9 cellular contexts compared by ENCODE assay signal in genomic region chr6:17414395-17414794, GRCh38. TPM values are rescaled to one million over a fixed set of nuclear protein-coding genes. Genes with fewer than 3 reads are reported as not detected.
DNase-seq lines count a peak whose midpoint lies in the region; ATAC-seq, FAIRE-seq and TF ChIP-seq lines count a peak whose summit lies in the region.
"Not testable (repeated sequence)": the region's sequence is repeated elsewhere in the genome, so short reads cannot be mapped to it uniquely, and the experiment has no call there.
"Had no signal": no experiment of that assay in that cellular context is flagged by ENCODE, and none has a peak within 500 bp of the region (broad histone marks: within the 10 kb centered on the region; RNA-seq: fewer than 3 reads in every experiment).

No MANE protein-coding gene starts in this region.

- not testable (repeated sequence) for H2BK12ac ChIP-seq in trophoblast cell (ENCODE audit: low read length)

- peaks cover 11% of the 10 kb centered on the region; the same call in 1 of the 2 replicates for H4K20me1 ChIP-seq in IMR-90 (ENCODE audit: insufficient read depth, low read length)
- H4K20me1 ChIP-seq in astrocyte (ENCODE audit: insufficient read depth, low read length): not testable (repeated sequence)

- not testable (repeated sequence) for BruUV-seq in IMR-90 (replicated peaks; lab: Mats Ljungman, UMichigan)

- H3K9me3 ChIP-seq in HEK293 (ENCODE audit: control insufficient read depth, insufficient read depth, low read depth, low read length); IMR-90 (ENCODE audit: control insufficient read depth, insufficient read depth, low read length); astrocyte (ENCODE audit: insufficient read depth, low read depth, low read length); trophoblast cell (ENCODE audit: insufficient read depth, low read depth, low read length): not testable (repeated sequence)

- WGBS in IMR-90 (ENCODE audit: extremely low coverage in 2 of 2, insufficient read length in 1 of 2), 2 experiments: no CpG with 5 or more reads among the region's 1 CpG
- WGBS in trophoblast cell (ENCODE audit: extremely low coverage, insufficient coverage, insufficient read length): no CpG with 5 or more reads among the region's 1 CpG

- intact Hi-C loops in IMR-90 (cut with micrococcal nuclease): not testable (repeated sequence)

- H3K27ac Mint-ChIP-seq in astrocyte (ENCODE audit: unreplicated experiment): peak overlapping the region; percentile 44
- peak overlapping the region; percentile 86 for H3K27ac Mint-ChIP-seq in chondrocyte (ENCODE audit: unreplicated experiment)

- H3K4ac ChIP-seq in IMR-90 (ENCODE audit: low read depth, low read length) (peak overlapping the region; percentile 44; the same call in 1 of the 2 replicates), trophoblast cell (ENCODE audit: low read depth, low read length) (peak overlapping the region; percentile 6)

- not testable (repeated sequence) for H2BK5ac ChIP-seq in IMR-90 (ENCODE audit: low read depth, low read length, poor library complexity, severe bottlenecking); trophoblast cell (ENCODE audit: low read depth, low read length, poor library complexity)

- H3K4me1 Mint-ChIP-seq in astrocyte (ENCODE audit: low read depth, unreplicated experiment): peaks cover 57% of the 10 kb centered on the region
- H3K4me1 Mint-ChIP-seq in chondrocyte (ENCODE audit: low read depth): peaks cover 89% of the 10 kb centered on the region

- not testable (repeated sequence) for H3K4me1 ChIP-seq in HEK293 (ENCODE audit: control insufficient read depth, insufficient read depth, low read length)
- H3K4me1 ChIP-seq in IMR-90 (ENCODE audit: control insufficient read depth, insufficient read depth, low read length) (peaks cover 22% of the 10 kb centered on the region), astrocyte (ENCODE audit: insufficient read depth, low read length) (peaks cover 54% of the 10 kb centered on the region), trophoblast cell (ENCODE audit: control insufficient read depth in 1 of 2, insufficient read depth in 2 of 2, low read length in 2 of 2) (peaks cover 13 to 18% of the 10 kb centered on the region in 2 experiments)

- TF ChIP-seq POLR2A in IMR-90 (IDR thresholded peaks at IDR 0.05; ENCODE audit: low read depth, low read length): not testable (repeated sequence)

- H2BK20ac ChIP-seq in IMR-90 (ENCODE audit: low read depth, low read length): not testable (repeated sequence)

- dilution Hi-C loops in IMR-90 (cut with HindIII; ENCODE audit: low sequenced_read_pairs, unreplicated experiment): not testable (repeated sequence)

- not testable (repeated sequence) for H4K5ac ChIP-seq in IMR-90 (ENCODE audit: low read depth, low read length)

- POLR2A ChIA-PET in HEK293 (lab: Yijun Ruan, JAX); IMR-90 (lab: Charles Lee; ENCODE audit: unreplicated experiment): not testable (repeated sequence)

- not testable (repeated sequence) for FAIRE-seq in astrocyte (lab: Jason Lieb, UNC)

- H2BK120ac ChIP-seq in IMR-90 (ENCODE audit: low read depth, low read length); trophoblast cell (ENCODE audit: insufficient read depth, low read length, poor library complexity): not testable (repeated sequence)

- not testable (repeated sequence) for H2AFZ ChIP-seq in IMR-90 (replicated peaks; ENCODE audit: low read length, poor library complexity); astrocyte (ENCODE audit: low read depth, low read length); trophoblast cell (ENCODE audit: insufficient read depth, low read length, poor library complexity)

- H4K12ac ChIP-seq in trophoblast cell (ENCODE audit: low read depth, low read length): not testable (repeated sequence)

- not testable (repeated sequence) for DNase-seq in IMR-90; astrocyte (ENCODE audit: low read depth); chondrocyte (ENCODE audit: low spot score); trophoblast cell

- peak overlapping the region; percentile 31; the same call in 1 of the 2 replicates for H3K14ac ChIP-seq in IMR-90 (replicated peaks; ENCODE audit: low read depth, low read length)
- not testable (repeated sequence) for H3K14ac ChIP-seq in trophoblast cell (ENCODE audit: low read length)

- not testable (repeated sequence) for H3K36me3 Mint-ChIP-seq in astrocyte (ENCODE audit: low read depth, unreplicated experiment); chondrocyte (ENCODE audit: low read depth)

- H2AK5ac ChIP-seq in IMR-90 (ENCODE audit: low read depth, low read length): peak overlapping the region; percentile 60; the same call in 1 of the 2 replicates
- not testable (repeated sequence) for H2AK5ac ChIP-seq in trophoblast cell (ENCODE audit: low read length)

- H4K8ac ChIP-seq in IMR-90 (ENCODE audit: low read depth in 2 of 2, low read length in 2 of 2); trophoblast cell (ENCODE audit: low read depth, low read length): not testable (repeated sequence)

- peak overlapping the region; percentile 45; the same call in 1 of the 2 replicates for H4K91ac ChIP-seq in IMR-90 (ENCODE audit: insufficient read depth, low read depth, low read length)
- H4K91ac ChIP-seq in trophoblast cell (ENCODE audit: low read depth, low read length): not testable (repeated sequence)

- in situ Hi-C loops in IMR-90 (cut with MboI; ENCODE audit: low sequenced_read_pairs): not testable (repeated sequence)

- not testable (repeated sequence) for H3K27me3 ChIP-seq in IMR-90 (ENCODE audit: control insufficient read depth, insufficient read depth, low read length); astrocyte (ENCODE audit: insufficient read depth, low read length); trophoblast cell (ENCODE audit: insufficient read depth, low read length)

- not testable (repeated sequence) for H3K4me3 Mint-ChIP-seq in astrocyte (ENCODE audit: unreplicated experiment); chondrocyte (ENCODE audit: unreplicated experiment)

- not testable (repeated sequence) for ATAC-seq in IMR-90 (ENCODE audit: low read depth)

- H3K23ac ChIP-seq in IMR-90 (ENCODE audit: low read depth, low read length); trophoblast cell (ENCODE audit: low read length): not testable (repeated sequence)

- not testable (repeated sequence) for H3K18ac ChIP-seq in IMR-90 (ENCODE audit: low read depth, low read length); trophoblast cell (ENCODE audit: low read length)

- H3K9me1 ChIP-seq in IMR-90 (ENCODE audit: insufficient read depth, low read length): peaks cover 20% of the 10 kb centered on the region

- not testable (repeated sequence) for H3K4me2 ChIP-seq in IMR-90 (ENCODE audit: low read depth, low read length); astrocyte (ENCODE audit: low read length); trophoblast cell (ENCODE audit: low read length)

- CTCF ChIA-PET in HEK293 (lab: Yijun Ruan, JAX): interaction anchor here (0.6 kb wide), 1 partner anchor 31 kb away, joined by 4 read pairs; no protein-coding TSS in a partner anchor
- CTCF ChIA-PET in IMR-90 (lab: Yijun Ruan, JAX): interaction anchor here (0.5 kb wide), 1 partner anchor 58 kb away, joined by 4 read pairs; no protein-coding TSS in a partner anchor

- H3K4me3 ChIP-seq in HEK293 (ENCODE audit: low read depth, low read length); IMR-90 (ENCODE audit: insufficient read depth, low read depth, low read length); astrocyte (ENCODE audit: insufficient read depth, low read depth, low read length); trophoblast cell (ENCODE audit: low read depth, low read length): not testable (repeated sequence)

- H3K9ac ChIP-seq in IMR-90 (ENCODE audit: low read depth, low read length); astrocyte (ENCODE audit: low read length); trophoblast cell (ENCODE audit: low read length): not testable (repeated sequence)

- H2BK15ac ChIP-seq in IMR-90 (ENCODE audit: low read depth, low read length): not testable (repeated sequence)

- H3K27ac ChIP-seq in HEK293 (ENCODE audit: extremely low read depth, low read depth, low read length); IMR-90 (ENCODE audit: insufficient read depth, low read length); trophoblast cell (ENCODE audit: low read depth, low read length): not testable (repeated sequence)
- H3K27ac ChIP-seq in astrocyte (ENCODE audit: low read depth, low read length): peak overlapping the region; percentile 90

- not testable (repeated sequence) for H3K9me3 Mint-ChIP-seq in astrocyte (ENCODE audit: unreplicated experiment); chondrocyte (ENCODE audit: low read depth)

- H3K79me1 ChIP-seq in IMR-90 (ENCODE audit: low read depth in 1 of 2, low read length in 2 of 2): peaks cover 29 to 79% of the 10 kb centered on the region in 2 experiments
- H3K79me1 ChIP-seq in trophoblast cell (ENCODE audit: low read length): peaks cover 15% of the 10 kb centered on the region

- not testable (repeated sequence) for TF ChIP-seq CTCF in HEK293 (tag by site-specific recombination; IDR thresholded peaks at IDR 0.05); IMR-90 (conservative IDR thresholded peaks at IDR 0.05; ENCODE audit: low read depth, low read length); astrocyte (IDR thresholded peaks at IDR 0.05; ENCODE audit: insufficient read depth, low read depth, low read length); chondrocyte (IDR thresholded peaks at IDR 0.05)

- not testable (repeated sequence) for H2AK9ac ChIP-seq in IMR-90 (replicated peaks; ENCODE audit: low read depth, low read length, poor library complexity)

- TF ChIP-seq RAD21 in IMR-90 (IDR thresholded peaks at IDR 0.05; ENCODE audit: low read length): not testable (repeated sequence)

- H3K27me3 Mint-ChIP-seq in astrocyte (ENCODE audit: low read depth, unreplicated experiment); chondrocyte (ENCODE audit: low read depth): not testable (repeated sequence)

- H3K79me2 ChIP-seq in astrocyte (ENCODE audit: insufficient read depth, low read length) (peaks cover 65% of the 10 kb centered on the region), trophoblast cell (ENCODE audit: control insufficient read depth, insufficient read depth, low read length, poor library complexity) (peaks cover 11% of the 10 kb centered on the region)

- not testable (repeated sequence) for H3K56ac ChIP-seq in IMR-90 (ENCODE audit: extremely low read depth, insufficient read depth, low read length)

- H3K36me3 ChIP-seq in HEK293 (ENCODE audit: control insufficient read depth in 2 of 2, insufficient read depth in 1 of 2, low read length in 2 of 2); IMR-90 (ENCODE audit: control insufficient read depth, insufficient read depth, low read length); astrocyte (ENCODE audit: insufficient read depth, low read length); trophoblast cell (ENCODE audit: control insufficient read depth in 1 of 2, insufficient read depth in 2 of 2, low read length in 2 of 2): not testable (repeated sequence)

RNA-seq across cellular contexts. Expression of gene CAP2, which starts 21.0 kb away (rescaled TPM):
- total RNA-seq in IMR-90 (2012; rRNA removed) (14.5 and 16.1 TPM in 2 replicates), astrocyte (49.1 and 55.3 TPM in 2 replicates), chondrocyte (76.6 to 90.4 TPM (median 86.1 TPM) in 3 replicates)
- polyA plus RNA-seq in IMR-90 (2012; rRNA removed): 27.5 and 31.3 TPM in 2 replicates
- polyA plus RNA-seq in IMR-90 (2012; cell fraction: cytosol; rRNA removed): 13.4 TPM in 2 replicates
- 8.4 and 28.5 TPM in 2 replicates for polyA plus RNA-seq in IMR-90 (2012; cell fraction: nucleus; rRNA removed; ENCODE audit: low replicate concordance)
- polyA plus RNA-seq in trophoblast cell (2013): 32.0 and 34.0 TPM in 2 replicates
- total RNA-seq: CD4-positive, alpha-beta memory T cell; CD4-positive, CD25-positive, alpha-beta regulatory T cell; CD8-positive, alpha-beta memory T cell had no signal
- polyA plus RNA-seq: CD14-positive monocyte; CD4-positive, alpha-beta memory T cell; CD4-positive, CD25-positive, alpha-beta regulatory T cell had no signal
